In the genomic region with DNA sequence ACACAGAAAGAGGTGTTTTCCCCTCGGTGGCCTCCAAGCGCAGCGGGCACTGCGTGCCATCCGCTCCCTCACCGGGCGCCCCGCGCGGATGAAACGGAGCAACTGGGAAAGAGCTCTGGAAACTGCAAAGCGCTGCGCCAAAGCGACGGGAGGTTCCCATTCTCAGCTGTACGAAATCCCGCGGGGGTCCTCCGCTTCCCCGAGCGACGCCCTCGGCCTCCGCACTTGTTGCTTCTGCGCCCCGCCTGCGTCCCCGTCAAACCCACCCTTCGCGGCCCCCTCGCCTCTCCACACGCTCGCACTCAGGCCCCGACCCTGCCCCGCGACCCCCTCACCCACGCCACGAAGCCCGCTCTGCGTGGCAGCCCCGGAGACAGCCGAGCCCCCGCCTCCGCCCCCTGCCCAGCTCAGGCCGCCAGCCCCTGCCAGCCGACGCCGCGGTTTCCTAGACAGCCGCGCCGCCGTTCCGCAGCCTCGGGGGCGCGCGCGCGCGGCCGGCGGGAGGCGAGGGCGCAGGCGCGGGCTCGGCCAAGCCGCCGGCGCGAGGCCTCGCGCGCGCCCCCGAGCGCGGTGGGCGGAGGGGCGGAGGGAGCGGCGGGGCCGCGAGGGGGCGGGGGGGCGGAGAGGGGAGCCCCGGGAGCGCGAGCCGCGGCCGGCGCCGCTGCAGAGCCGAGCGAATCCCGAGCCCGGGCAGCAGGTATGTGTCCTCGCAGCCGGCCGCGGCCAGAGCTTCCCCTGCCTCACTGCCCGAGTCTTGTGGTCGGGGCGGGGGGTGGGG, we compare ENCODE assay signal across 8 cellular contexts. TPM values are rescaled to one million over a fixed set of nuclear protein-coding genes. Genes with fewer than 3 reads are reported as not detected.
DNase-seq lines count a peak whose midpoint lies in the region; ATAC-seq and TF ChIP-seq lines count a peak whose summit lies in the region.

A gene with protein sequence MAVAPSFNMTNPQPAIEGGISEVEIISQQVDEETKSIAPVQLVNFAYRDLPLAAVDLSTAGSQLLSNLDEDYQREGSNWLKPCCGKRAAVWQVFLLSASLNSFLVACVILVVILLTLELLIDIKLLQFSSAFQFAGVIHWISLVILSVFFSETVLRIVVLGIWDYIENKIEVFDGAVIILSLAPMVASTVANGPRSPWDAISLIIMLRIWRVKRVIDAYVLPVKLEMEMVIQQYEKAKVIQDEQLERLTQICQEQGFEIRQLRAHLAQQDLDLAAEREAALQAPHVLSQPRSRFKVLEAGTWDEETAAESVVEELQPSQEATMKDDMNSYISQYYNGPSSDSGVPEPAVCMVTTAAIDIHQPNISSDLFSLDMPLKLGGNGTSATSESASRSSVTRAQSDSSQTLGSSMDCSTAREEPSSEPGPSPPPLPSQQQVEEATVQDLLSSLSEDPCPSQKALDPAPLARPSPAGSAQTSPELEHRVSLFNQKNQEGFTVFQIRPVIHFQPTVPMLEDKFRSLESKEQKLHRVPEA (plus strand): TSS at position 666 of the 778 bp plus-strand sequence. CDS start 74,279 bp downstream, outside the sequence.

- H3K4me1 ChIP-seq in BE2C: no peaks in the 10 kb centered on the region; the same call in 1 of the 2 replicates
- peaks cover 20% of the 10 kb centered on the region for H3K4me1 ChIP-seq in psoas muscle

- peak; percentile 52 for DNase-seq in BE2C
- peak; percentile 28 for DNase-seq in NCI-H82 treated with DMSO at 0.1 percent for 48 hours (lab: John Stamatoyannopoulos, UW; ENCODE audit: unreplicated experiment)
- peak in 33 of 58 donors; percentile 9 to 73 (median 43) for DNase-seq in anterior cingulate cortex (lab: John Stamatoyannopoulos, UW)
- DNase-seq in hypothalamus (lab: John Stamatoyannopoulos, UW): peak in 30 of 51 donors; percentile 10 to 71 (median 36)
- peak; percentile 40 to 75 for DNase-seq in psoas muscle
- DNase-seq in occipital lobe (lab: John Stamatoyannopoulos, UW): no peak
- DNase-seq in OCI-M1 (lab: John Stamatoyannopoulos, UW): no peak

- 1% methylated on average over 51 to 106 of the region's 106 CpGs for WGBS in psoas muscle, 3 donors

- no peaks in the 10 kb centered on the region for H3K36me3 ChIP-seq in BE2C
- H3K36me3 ChIP-seq in psoas muscle (ENCODE audit: insufficient read depth in 1 of 2, low read depth in 1 of 2): no peaks in the 10 kb centered on the region

- H3K4me3 ChIP-seq in BE2C (ENCODE audit: low read depth, low read length) (peak within 1 kb of the TSS; percentile 52), psoas muscle (peak within 1 kb of the TSS; percentile 77)

- ATAC-seq in GM18907 (IDR thresholded peaks at IDR 0.05; ENCODE audit: unreplicated experiment) (peak; percentile 34), psoas muscle (peak; percentile 74 to 81 (median 78))

- peak within 1 kb of the TSS; percentile 65 for H3K27ac ChIP-seq in psoas muscle

- intact Hi-C loops in psoas muscle (cut with DNase I): loop anchor here in 1 of 2 donors (2.0 to 5.0 kb wide), 2 partner anchors 48 to 79 kb away; no protein-coding TSS in a partner anchor

- H3K27me3 ChIP-seq in BE2C (peaks cover 88% of the 10 kb centered on the region), psoas muscle (ENCODE audit: insufficient read depth in 3 of 3, low read length in 2 of 3) (peaks cover 0 to 13% (median 0%) of the 10 kb centered on the region in 3 donors)

- H3K9me3 ChIP-seq in BE2C (no peaks in the 10 kb centered on the region), psoas muscle (no peaks in the 10 kb centered on the region)

- TF ChIP-seq CTCF in BE2C (IDR thresholded peaks at IDR 0.05; ENCODE audit: low read depth, low read length): no peak
- no peak for TF ChIP-seq CTCF in psoas muscle (IDR thresholded peaks at IDR 0.05)

RNA-seq across cellular contexts. Expression of the gene that starts here (rescaled TPM):
- polyA plus RNA-seq in BE2C (2012; ENCODE audit: insufficient read depth, insufficient read length, low read depth): 0.57 TPM
- 1 to 10 TPM; 2.6 to 7.9 (median 4.4) TPM for total RNA-seq in psoas muscle
- polyA plus RNA-seq in psoas muscle: 10 to 100 TPM in 1 of 3 donors, 1 to 10 TPM in 1, under 1 TPM in 1; 0.87 to 12.1 (median 8.0) TPM
- 4.7 TPM for total RNA-seq in occipital lobe

Comparison
In these comparisons a context has a peak if more than half of its experiments do, and no peak if none do; other contexts are left out.
1. DNase-seq: peak in BE2C (single experiment), NCI-H82 treated with DMSO at 0.1 percent for 48 hours (single experiment), anterior cingulate cortex (33 of 58), hypothalamus (30 of 51) and psoas muscle (2 of 2); none in occipital lobe (single experiment) and OCI-M1 (single experiment).